Comparison of ENCODE assay signal across 8 cellular contexts in the genomic region with DNA sequence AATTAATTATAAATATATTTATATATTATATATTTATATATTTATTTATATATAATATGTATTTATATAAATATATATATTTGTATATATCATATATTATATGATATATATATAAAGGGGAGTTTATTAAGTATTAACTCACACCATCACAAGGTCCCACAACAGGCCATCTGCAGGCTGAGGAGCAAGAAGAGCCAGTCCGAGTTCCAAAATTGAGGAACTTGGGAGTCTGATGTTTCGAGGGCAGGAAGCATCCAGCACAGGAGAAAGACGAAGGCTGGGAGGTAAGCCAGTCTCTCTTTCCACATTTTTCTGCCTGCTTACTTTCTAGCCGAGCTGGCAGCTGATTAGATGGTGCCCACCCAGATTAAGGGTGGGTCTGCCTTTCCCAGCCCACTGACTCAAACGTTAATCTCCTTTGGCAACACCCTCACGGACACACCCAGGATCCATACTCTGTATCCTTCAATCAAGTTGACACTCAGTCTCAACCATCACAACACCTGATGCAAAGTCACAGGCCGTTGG. TPM values are rescaled to one million over a fixed set of nuclear protein-coding genes. Genes with fewer than 3 reads are reported as not detected.
A peak's percentile ranks its signal among the peaks of the same experiment; 100 is the strongest.
DNase-seq lines count a peak whose midpoint lies in the region; FAIRE-seq and TF ChIP-seq lines count a peak whose summit lies in the region.
"Not testable (repeated sequence)": the region's sequence is repeated elsewhere in the genome, so short reads cannot be mapped to it uniquely, and the experiment has no call there.

No MANE protein-coding gene starts in this region.

- not testable (repeated sequence) for H3K79me2 ChIP-seq in ACC112 (ENCODE audit: control insufficient read depth, insufficient read depth, low read length, unreplicated experiment)

- not testable (repeated sequence) for H3K36me3 ChIP-seq in ACC112 (ENCODE audit: insufficient read depth, low read length); endodermal cell (ENCODE audit: control insufficient read depth, insufficient read depth, low read length); skeletal muscle tissue (ENCODE audit: control insufficient read depth in 3 of 3, insufficient read depth in 3 of 3, low read length in 3 of 3)

- not testable (repeated sequence) for H3K36me3 Mint-ChIP-seq in activated CD4-positive, alpha-beta memory T cell treated with anti-CD3 and anti-CD28 coated beads, Interleukin-2, amount 10 ng/mL, durations not matched to agents 7 days and 5 days (ENCODE audit: low read depth); endodermal cell (ENCODE audit: low read depth)

- WGBS in endodermal cell (ENCODE audit: insufficient coverage in 1 of 2, insufficient read length in 1 of 2), 2 experiments, result 89 to 97% methylated on average over 5 to 7 of the region's 7 CpGs

- H3K4me1 Mint-ChIP-seq in activated CD4-positive, alpha-beta memory T cell treated with anti-CD3 and anti-CD28 coated beads, Interleukin-2, amount 10 ng/mL, durations not matched to agents 7 days and 5 days, result peaks cover 13% of the 10 kb centered on the region
- not testable (repeated sequence) for H3K4me1 Mint-ChIP-seq in endodermal cell

- not testable (repeated sequence) for H3K4me3 Mint-ChIP-seq in activated CD4-positive, alpha-beta memory T cell treated with anti-CD3 and anti-CD28 coated beads, Interleukin-2, amount 10 ng/mL, durations not matched to agents 7 days and 5 days; endodermal cell

- not testable (repeated sequence) for H3K27ac Mint-ChIP-seq in activated CD4-positive, alpha-beta memory T cell treated with anti-CD3 and anti-CD28 coated beads, Interleukin-2, amount 10 ng/mL, durations not matched to agents 7 days and 5 days
- peak overlapping the region; percentile 52 for H3K27ac Mint-ChIP-seq in endodermal cell

- not testable (repeated sequence) for TF ChIP-seq CTCF in NB4 (IDR thresholded peaks at IDR 0.05; ENCODE audit: low read depth, low read length); endodermal cell (conservative IDR thresholded peaks at IDR 0.05)

- not testable (repeated sequence) for H3K27me3 ChIP-seq in ACC112 (ENCODE audit: insufficient read depth, low read length); endodermal cell (ENCODE audit: control insufficient read depth, insufficient read depth, low read length, poor library complexity, severe bottlenecking); skeletal muscle tissue (ENCODE audit: control insufficient read depth in 3 of 3, insufficient read depth in 3 of 3, low read length in 3 of 3)

- H3K4me3 ChIP-seq in ACC112 (ENCODE audit: low read depth, low read length); endodermal cell (ENCODE audit: low read length); skeletal muscle tissue (ENCODE audit: low read length in 3 of 3): not testable (repeated sequence)
- peak overlapping the region; percentile 37 for H3K4me3 ChIP-seq in NB4 (ENCODE audit: low read depth, low read length)

- POLR2A ChIA-PET in activated CD4-positive, alpha-beta memory T cell treated with anti-CD3 and anti-CD28 coated beads, Interleukin-2, amount 10 ng/mL, durations not matched to agents 7 days and 5 days (lab: Charles Lee), result interaction anchor here (1.6 kb wide), 1 partner anchor 42 kb away, joined by 6 read pairs; the partner anchor contains the start of gene CAMTA1

- H3K27me3 Mint-ChIP-seq in activated CD4-positive, alpha-beta memory T cell treated with anti-CD3 and anti-CD28 coated beads, Interleukin-2, amount 10 ng/mL, durations not matched to agents 7 days and 5 days, result peaks cover 11% of the 10 kb centered on the region
- H3K27me3 Mint-ChIP-seq in endodermal cell (ENCODE audit: insufficient read depth), result not testable (repeated sequence)

- peak; percentile 78 for FAIRE-seq in GM12891 (lab: Jason Lieb, UNC)

- CTCF ChIA-PET in activated CD4-positive, alpha-beta memory T cell treated with anti-CD3 and anti-CD28 coated beads, Interleukin-2, amount 10 ng/mL, durations not matched to agents 7 days and 5 days (lab: Charles Lee), result interaction anchor here (1.2 to 1.5 kb wide), 2 partner anchors 41 to 42 kb away, joined by 3 to 4 read pairs; partner anchors contain the start of gene DNAJC11

- not testable (repeated sequence) for TF ChIP-seq POLR2A in GM12891 (IDR thresholded peaks at IDR 0.05; ENCODE audit: low read depth, low read length); NB4 (IDR thresholded peaks at IDR 0.05; ENCODE audit: extremely low read depth, insufficient read length)

- not testable (repeated sequence) for H3K9me3 Mint-ChIP-seq in activated CD4-positive, alpha-beta memory T cell treated with anti-CD3 and anti-CD28 coated beads, Interleukin-2, amount 10 ng/mL, durations not matched to agents 7 days and 5 days; endodermal cell

- not testable (repeated sequence) for DNase-seq in GM12891 (ENCODE audit: insufficient read length, low spot score); endodermal cell
- DNase-seq in NB4 (ENCODE audit: low read depth) (peak; percentile 52), OCI-M1 (lab: John Stamatoyannopoulos, UW) (peak; percentile 37), left kidney (ENCODE audit: low read depth, low spot score) (peak; percentile 70)
- DNase-seq in activated CD4-positive, alpha-beta memory T cell treated with anti-CD3 and anti-CD28 coated beads, Interleukin-2, amount 10 ng/mL, durations not matched to agents 7 days and 5 days, result peak; percentile 36

- H3K9me3 ChIP-seq in endodermal cell (ENCODE audit: control insufficient read depth, low read length); skeletal muscle tissue (ENCODE audit: control insufficient read depth in 3 of 3, low read length in 3 of 3): not testable (repeated sequence)

- not testable (repeated sequence) for H3K9ac ChIP-seq in endodermal cell (ENCODE audit: extremely low read depth, low read length, poor library complexity, severe bottlenecking); skeletal muscle tissue (ENCODE audit: low read depth in 1 of 3, low read length in 3 of 3)

- not testable (repeated sequence) for H3K27ac ChIP-seq in ACC112 (ENCODE audit: low read depth, low read length); endodermal cell (ENCODE audit: low read depth, low read length)
- H3K27ac ChIP-seq in skeletal muscle tissue (ENCODE audit: low read depth, low read length), result peak overlapping the region; percentile 82

- H2AFZ ChIP-seq in ACC112 (ENCODE audit: low read length, unreplicated experiment), result peak overlapping the region; percentile 96

- H3K4me1 ChIP-seq in ACC112 (ENCODE audit: control insufficient read depth, insufficient read depth, low read length, unreplicated experiment); endodermal cell (ENCODE audit: control insufficient read depth, insufficient read depth, low read length): not testable (repeated sequence)
- peaks cover 11 to 14% (median 11%) of the 10 kb centered on the region in 3 donors for H3K4me1 ChIP-seq in skeletal muscle tissue (ENCODE audit: control insufficient read depth in 3 of 3, insufficient read depth in 3 of 3, low read length in 3 of 3)

RNA-seq across cellular contexts. Expression of gene DNAJC11, which starts 41.1 kb away (rescaled TPM):
- polyA plus RNA-seq in GM12891 (2012; ENCODE audit: low read depth, missing spikeins), result 36.1 TPM
- total RNA-seq in activated CD4-positive, alpha-beta memory T cell treated with anti-CD3 and anti-CD28 coated beads, Interleukin-2, amount 10 ng/mL, durations not matched to agents 7 days and 5 days, result 10 to 100 TPM; 27.4 to 27.9 TPM
- 10 to 100 TPM; 64.7 to 71.1 TPM for total RNA-seq in endodermal cell
- polyA plus RNA-seq in endodermal cell (2013, experiment 1 of 2), result 39.6 TPM
- polyA plus RNA-seq in endodermal cell (2013, experiment 2 of 2), result 37.1 TPM
- 26.6 TPM for total RNA-seq in skeletal muscle tissue

RNA-seq across cellular contexts. Expression of gene CAMTA1, which starts 42.5 kb away (rescaled TPM):
- 60.5 TPM for polyA plus RNA-seq in GM12891 (2012; ENCODE audit: low read depth, missing spikeins)
- total RNA-seq in activated CD4-positive, alpha-beta memory T cell treated with anti-CD3 and anti-CD28 coated beads, Interleukin-2, amount 10 ng/mL, durations not matched to agents 7 days and 5 days, result 10 to 100 TPM; 43.0 to 47.3 TPM
- total RNA-seq in endodermal cell, result 100 to 1,000 TPM; 123 to 137 TPM
- polyA plus RNA-seq in endodermal cell (2013, experiment 1 of 2), result 157 TPM
- 138 TPM for polyA plus RNA-seq in endodermal cell (2013, experiment 2 of 2)
- 38.1 TPM for total RNA-seq in skeletal muscle tissue
